33 cellular contexts compared by ENCODE assay signal in the genomic region with DNA sequence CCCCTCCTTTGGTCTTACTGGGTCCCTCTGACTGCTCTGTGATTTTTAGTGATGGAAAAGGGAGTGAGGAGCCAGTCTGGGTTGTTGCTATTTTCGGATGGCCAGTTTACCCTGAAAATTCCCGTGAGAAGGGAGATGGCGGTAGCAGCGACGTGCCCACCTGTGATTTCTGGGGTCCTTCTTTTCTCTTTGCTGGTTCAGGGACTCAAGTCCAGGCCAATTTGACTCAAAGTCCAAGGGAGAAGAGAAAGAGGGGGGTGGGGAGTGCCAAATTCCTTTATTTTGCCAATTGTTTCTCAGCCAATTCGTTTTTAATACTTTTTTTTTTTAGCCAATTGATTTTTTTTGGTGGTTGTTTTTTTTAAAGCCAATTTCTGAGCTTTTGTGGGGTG. TPM values are rescaled to one million over a fixed set of nuclear protein-coding genes. Genes with fewer than 3 reads are reported as not detected.
"Had no signal": no experiment of that assay in that cellular context is flagged by ENCODE, and none has a peak within 500 bp of the region (broad histone marks: within the 10 kb centered on the region; RNA-seq: fewer than 3 reads in every experiment).

No MANE protein-coding gene starts in this region.

- H3K27ac ChIP-seq: cardiac muscle cell, PC-9, RWPE1 had no signal

- H3K4me2 ChIP-seq: PC-9 had no signal

- DNase-seq: activated CD4-positive, alpha-beta T cell treated with anti-CD3 and anti-CD28 coated beads, Interleukin-2, amount 10 ng/mL, durations not matched to agents 24 days and 14 days; activated CD4-positive, alpha-beta T cell treated with anti-CD3 and anti-CD28 coated beads, Interleukin-2, amount 50 U/mL, for 4 hours; activated CD8-positive, alpha-beta T cell treated with anti-CD3 and anti-CD28 coated beads for 36 hours; activated effector memory CD4-positive, alpha-beta T cell treated with anti-CD3 and anti-CD28 coated beads, Interleukin-2, amount 50 U/mL, for 16 hours; activated naive CD4-positive, alpha-beta T cell; activated naive CD4-positive, alpha-beta T cell treated with anti-CD3 and anti-CD28 coated beads, Interleukin-2, amount 50 U/mL, for 16 hours; activated naive CD8-positive, alpha-beta T cell treated with anti-CD3 and anti-CD28 coated beads for 36 hours; activated T-cell treated with anti-CD3 and anti-CD28 coated beads, Interleukin-2, amount 50 U/mL, for 1 hour; activated T-cell treated with anti-CD3 and anti-CD28 coated beads, Interleukin-2, amount 50 U/mL, for 72 hours; amniotic stem cell; Kasumi-1; MG63; NCI-H1048; NCI-H1436 treated with DMSO at 0.1 percent for 48 hours; NCI-H1694 treated with DMSO at 0.1 percent for 48 hours; NCI-H2029; NCI-H345; NCI-H524 treated with DMSO at 0.1 percent for 48 hours; PC-9; SW 1271; T-helper 1 cell; T-helper 2 cell; T-helper 9 cell had no signal

- H3K36me3 ChIP-seq: cardiac muscle cell, MG63 had no signal

- H2AFZ ChIP-seq: PC-9 had no signal

- ATAC-seq: activated CD8-positive, alpha-beta T cell treated with anti-CD3 and anti-CD28 coated beads for 36 hours; activated T-cell treated with anti-CD3 and anti-CD28 coated beads, Interleukin-2, amount 50 U/mL, for 72 hours; activated T-helper 17 cell treated with anti-CD3 and anti-CD28 coated beads, Interleukin-2, amount 50 U/mL, for 72 hours had no signal

- H3K9me3 Mint-ChIP-seq: activated CD8-positive, alpha-beta T cell treated with anti-CD3 and anti-CD28 coated beads for 36 hours; activated naive CD8-positive, alpha-beta T cell treated with anti-CD3 and anti-CD28 coated beads for 36 hours; activated T-helper 17 cell treated with anti-CD3 and anti-CD28 coated beads, Interleukin-2, amount 50 U/mL, for 72 hours had no signal

- H3K4me3 ChIP-seq: cardiac muscle cell, MG63, PC-9 had no signal

- H3K4me1 Mint-ChIP-seq: activated CD4-positive, alpha-beta T cell treated with anti-CD3 and anti-CD28 coated beads, Interleukin-2, amount 10 ng/mL, durations not matched to agents 24 days and 14 days; activated naive CD8-positive, alpha-beta T cell treated with anti-CD3 and anti-CD28 coated beads for 36 hours; central memory CD8-positive, alpha-beta T cell had no signal

- H3K27me3 ChIP-seq: cardiac muscle cell had no signal

- H3K9me3 ChIP-seq: MG63 had no signal

- H3K27ac Mint-ChIP-seq: activated CD4-positive, alpha-beta T cell treated with anti-CD3 and anti-CD28 coated beads, Interleukin-2, amount 10 ng/mL, durations not matched to agents 24 days and 14 days; activated CD8-positive, alpha-beta T cell treated with anti-CD3 and anti-CD28 coated beads for 36 hours; activated naive CD8-positive, alpha-beta T cell treated with anti-CD3 and anti-CD28 coated beads for 36 hours; activated T-cell treated with anti-CD3 and anti-CD28 coated beads, Interleukin-2, amount 50 U/mL, for 72 hours; activated T-helper 17 cell treated with anti-CD3 and anti-CD28 coated beads, Interleukin-2, amount 50 U/mL, for 72 hours had no signal

- FAIRE-seq: RCC 7860 had no signal

- H3K36me3 Mint-ChIP-seq: activated naive CD8-positive, alpha-beta T cell treated with anti-CD3 and anti-CD28 coated beads for 36 hours had no signal

- H3K4me3 Mint-ChIP-seq: activated CD4-positive, alpha-beta T cell treated with anti-CD3 and anti-CD28 coated beads, Interleukin-2, amount 10 ng/mL, durations not matched to agents 24 days and 14 days; activated CD8-positive, alpha-beta T cell treated with anti-CD3 and anti-CD28 coated beads for 36 hours; activated naive CD8-positive, alpha-beta T cell treated with anti-CD3 and anti-CD28 coated beads for 36 hours; activated T-cell treated with anti-CD3 and anti-CD28 coated beads, Interleukin-2, amount 50 U/mL, for 72 hours; activated T-helper 17 cell treated with anti-CD3 and anti-CD28 coated beads, Interleukin-2, amount 50 U/mL, for 72 hours; central memory CD8-positive, alpha-beta T cell had no signal

RNA-seq across cellular contexts. Expression of gene IGF2, which starts 7.0 kb away (rescaled TPM):
- total RNA-seq: OCI-LY7 had no signal

RNA-seq across cellular contexts. Expression of gene INS, which starts 28.8 kb away (rescaled TPM):
- total RNA-seq: activated CD4-positive, alpha-beta T cell treated with anti-CD3 and anti-CD28 coated beads, Interleukin-2, amount 10 ng/mL, durations not matched to agents 24 days and 14 days; activated CD8-positive, alpha-beta memory T cell treated with anti-CD3 and anti-CD28 coated beads for 36 hours; activated CD8-positive, alpha-beta T cell treated with anti-CD3 and anti-CD28 coated beads for 36 hours; activated naive CD8-positive, alpha-beta T cell treated with anti-CD3 and anti-CD28 coated beads for 36 hours; activated T-cell treated with anti-CD3 and anti-CD28 coated beads, Interleukin-2, amount 50 U/mL, for 72 hours; activated T-helper 17 cell treated with anti-CD3 and anti-CD28 coated beads, Interleukin-2, amount 50 U/mL, for 72 hours; cardiac muscle cell; NCI-H460; OCI-LY7; PC-9; Right ventricle myocardium superior had no signal
- polyA plus RNA-seq: cardiac muscle cell had no signal

RNA-seq across cellular contexts. Expression of gene TH, which starts 39.4 kb away (rescaled TPM):
- total RNA-seq: activated CD4-positive, alpha-beta T cell treated with anti-CD3 and anti-CD28 coated beads, Interleukin-2, amount 10 ng/mL, durations not matched to agents 24 days and 14 days; activated CD8-positive, alpha-beta memory T cell treated with anti-CD3 and anti-CD28 coated beads for 36 hours; activated CD8-positive, alpha-beta T cell treated with anti-CD3 and anti-CD28 coated beads for 36 hours; activated naive CD8-positive, alpha-beta T cell treated with anti-CD3 and anti-CD28 coated beads for 36 hours; activated T-cell treated with anti-CD3 and anti-CD28 coated beads, Interleukin-2, amount 50 U/mL, for 72 hours; activated T-helper 17 cell treated with anti-CD3 and anti-CD28 coated beads, Interleukin-2, amount 50 U/mL, for 72 hours; cardiac muscle cell; NCI-H460; OCI-LY7; Right ventricle myocardium superior had no signal
- polyA plus RNA-seq: aorta, cardiac muscle cell had no signal
